ENCODE assay signal across 8 cellular contexts in genomic region chr6:72522735-72523141, GRCh38.
A peak's percentile ranks its signal among the peaks of the same experiment; 100 is the strongest.
DNase-seq lines count a peak whose midpoint lies in the region; ATAC-seq and TF ChIP-seq lines count a peak whose summit lies in the region.

No MANE protein-coding gene starts in this region.

- intact Hi-C loops in right cardiac atrium (cut with DNase I) (no loop called here), testis (cut with DNase I; ENCODE audit: low total_unique reads) (no loop called here)

- H3K4me3 ChIP-seq in right cardiac atrium (ENCODE audit: low read length) (no peak overlapping the region), upper lobe of left lung (no peak overlapping the region), testis (no peak overlapping the region)

- H3K36me3 ChIP-seq in upper lobe of left lung (no peaks in the 10 kb centered on the region), testis (ENCODE audit: low read depth, missing control alignments) (no peaks in the 10 kb centered on the region)

- no peak for TF ChIP-seq EP300 in upper lobe of left lung (IDR thresholded peaks at IDR 0.05)

- H3K27me3 ChIP-seq in right cardiac atrium (ENCODE audit: control insufficient read depth, insufficient read depth) (no peaks in the 10 kb centered on the region), upper lobe of left lung (no peaks in the 10 kb centered on the region), testis (no peaks in the 10 kb centered on the region)

- TF ChIP-seq POLR2A in upper lobe of left lung (IDR thresholded peaks at IDR 0.05), result no peak
- no peak for TF ChIP-seq POLR2A in testis (IDR thresholded peaks at IDR 0.05)

- peak; percentile 83 for ATAC-seq in GM19351 (IDR thresholded peaks at IDR 0.05; ENCODE audit: unreplicated experiment)
- no peak for ATAC-seq in right cardiac atrium
- no peak for ATAC-seq in upper lobe of left lung (ENCODE audit: low FRiP score in 2 of 2)

- TF ChIP-seq CTCF in upper lobe of left lung (IDR thresholded peaks at IDR 0.05) (no peak), testis (IDR thresholded peaks at IDR 0.05) (no peak)

- H3K4me1 ChIP-seq in right cardiac atrium (ENCODE audit: control insufficient read depth, insufficient read depth, low read length), result no peaks in the 10 kb centered on the region
- H3K4me1 ChIP-seq in upper lobe of left lung, result no peaks in the 10 kb centered on the region
- no peaks in the 10 kb centered on the region for H3K4me1 ChIP-seq in testis

- peak; percentile 54 for DNase-seq in D341Med (ENCODE audit: low spot score)
- peak; percentile 2 for DNase-seq in HK-2 (ENCODE audit: unreplicated experiment)
- peak; percentile 15 for DNase-seq in UCSD-AML1 (lab: John Stamatoyannopoulos, UW; ENCODE audit: unreplicated experiment)
- peak; percentile 26 for DNase-seq in stimulated activated CD8-positive, alpha-beta memory T cell treated with anti-CD3 and anti-CD28 coated beads, Interleukin-4, amount 100 ng/mL, for 48 hours
- no peak for DNase-seq in right cardiac atrium
- no peak for DNase-seq in upper lobe of left lung
- DNase-seq in testis, result no peak

- no peak overlapping the region for H3K27ac ChIP-seq in right cardiac atrium (ENCODE audit: low read length)
- H3K27ac ChIP-seq in upper lobe of left lung, result no peak overlapping the region
- no peak overlapping the region for H3K27ac ChIP-seq in testis

- H3K9me3 ChIP-seq in right cardiac atrium (ENCODE audit: control insufficient read depth, low read length), result no peaks in the 10 kb centered on the region
- no peaks in the 10 kb centered on the region for H3K9me3 ChIP-seq in upper lobe of left lung
- H3K9me3 ChIP-seq in testis, result no peaks in the 10 kb centered on the region

- 63% methylated on average over 5 of the region's 5 CpGs for WGBS in right cardiac atrium
- 65 to 80% methylated on average over 1 to 4 of the region's 5 CpGs for WGBS in upper lobe of left lung, 2 donors
- 71 to 73% methylated on average over 2 to 5 of the region's 5 CpGs for WGBS in testis, 2 donors

Comparison
In these comparisons a context has a peak if more than half of its experiments do, and no peak if none do; other contexts are left out.
1. DNase-seq: peak in D341Med (single experiment), HK-2 (single experiment), UCSD-AML1 (single experiment) and stimulated activated CD8-positive, alpha-beta memory T cell treated with anti-CD3 and anti-CD28 coated beads, Interleukin-4, amount 100 ng/mL, for 48 hours (single experiment); none in right cardiac atrium (0 of 3), upper lobe of left lung (0 of 2) and testis (single experiment).